Comparison of ENCODE assay signal across 8 cellular contexts in genomic region chr3:49469876-49470713, GRCh38. TPM values are rescaled to one million over a fixed set of nuclear protein-coding genes. Genes with fewer than 3 reads are reported as not detected.
DNase-seq lines count a peak whose midpoint lies in the region; ATAC-seq, FAIRE-seq and TF ChIP-seq lines count a peak whose summit lies in the region.

Gene DAG1, plus strand, starts transcription at chr3:49470267. Its CDS starts 40,268 bp downstream, at chr3:49510535.

- ATAC-seq in GM18505 (IDR thresholded peaks at IDR 0.05; ENCODE audit: unreplicated experiment) (peak; percentile 81), HG02970 (IDR thresholded peaks at IDR 0.05; ENCODE audit: low FRiP score, unreplicated experiment) (peak; percentile 82)

- peak within 1 kb of the TSS; percentile 96 to 99 for H3K27ac ChIP-seq in right atrium auricular region

- H3K4me1 ChIP-seq in right atrium auricular region, result peaks cover 0 to 45% of the 10 kb centered on the region in 2 donors

- no peaks in the 10 kb centered on the region for H3K36me3 ChIP-seq in right atrium auricular region

- no peaks in the 10 kb centered on the region for H3K9me3 ChIP-seq in right atrium auricular region

- TF ChIP-seq CTCF in right atrium auricular region (IDR thresholded peaks at IDR 0.05), result no peak

- TF ChIP-seq POLR2A in GM18505 (IDR thresholded peaks at IDR 0.05; ENCODE audit: borderline replicate concordance, extremely low read depth, insufficient read depth, insufficient read length), result peak; percentile 86

- peak; percentile 78 for FAIRE-seq in urothelium cell line (lab: Jason Lieb, UNC)

- DNase-seq in NCI-H1930 (lab: John Stamatoyannopoulos, UW), result peak; percentile 83 to 93
- peak; percentile 64 to 98 (median 95) for DNase-seq in anterior cingulate cortex (lab: John Stamatoyannopoulos, UW)
- peak; percentile 99 for DNase-seq in right atrium auricular region (ENCODE audit: low spot score)
- DNase-seq in pulmonary artery endothelial cell (ENCODE audit: low read depth, low spot score), result peak; percentile 85
- peak; percentile 99 for DNase-seq in urothelium cell line (ENCODE audit: low spot score)

- H3K27me3 ChIP-seq in right atrium auricular region, result no peaks in the 10 kb centered on the region

- intact Hi-C loops in T-helper 2 cell treated with Interferon-gamma antibody and Interleukin-4, amounts not matched to agents 100 ng/mL and 5 ng/mL, for 36 hours (cut with micrococcal nuclease), result loop anchor here (1.0 to 5.0 kb wide), 8 partner anchors 41 to 822 kb away; partner anchors contain the start of genes APEH, IFRD2, IP6K2 and NICN1

- H3K4me3 ChIP-seq in right atrium auricular region, result peak within 1 kb of the TSS; percentile 65 to 70

RNA-seq across cellular contexts. Expression of gene DAG1, which starts in this region (rescaled TPM):
- total RNA-seq in T-helper 2 cell treated with Interferon-gamma antibody and Interleukin-4, amounts not matched to agents 100 ng/mL and 5 ng/mL, for 36 hours, result 19.5 and 19.6 TPM in 2 replicates
- 100 to 1,000 TPM; 115 to 174 TPM for total RNA-seq in right atrium auricular region
- total RNA-seq in pulmonary artery endothelial cell, result 34.6 and 49.6 TPM in 2 replicates

Comparison
In these comparisons a context has a peak if more than half of its experiments do, and no peak if none do; other contexts are left out.
1. Peak in every context shown above with its lines: DNase-seq, ATAC-seq, H3K4me3 ChIP-seq and H3K27ac ChIP-seq.